22 cellular contexts compared by ENCODE assay signal in the genomic region with DNA sequence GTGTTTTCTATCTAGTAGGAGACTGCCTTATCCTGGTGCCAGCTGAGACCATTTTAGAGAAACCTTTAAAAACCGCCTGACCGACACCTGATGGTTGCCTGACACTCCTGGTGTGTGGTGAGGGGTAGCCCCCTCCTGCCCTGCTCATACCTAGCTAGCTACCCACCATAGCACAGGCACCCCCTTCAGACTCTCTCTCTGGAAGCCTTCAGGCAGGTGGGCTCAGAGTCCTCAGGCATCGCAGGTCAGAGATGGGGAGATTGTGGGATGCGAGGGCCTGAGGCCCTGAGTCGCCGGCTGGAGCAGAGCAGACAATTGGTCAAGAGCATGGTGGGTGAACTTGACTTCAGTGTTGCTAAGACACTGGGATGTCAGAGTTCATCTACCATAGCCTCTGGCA.
"Had no signal": no experiment of that assay in that cellular context is flagged by ENCODE, and none has a peak within 500 bp of the region (broad histone marks: within the 10 kb centered on the region; RNA-seq: fewer than 3 reads in every experiment).

No MANE protein-coding gene starts in this region.

- DNase-seq: activated CD4-positive, alpha-beta memory T cell treated with anti-CD3 and anti-CD28 coated beads, Interleukin-2, amount 10 ng/mL, durations not matched to agents 7 days and 5 days; activated CD4-positive, alpha-beta T cell treated with anti-CD3 and anti-CD28 coated beads, Interleukin-2, amount 10 ng/mL, durations not matched to agents 24 days and 14 days; activated gamma-delta T cell treated with Interleukin-2 at 50 U/mL for 16 hours; activated naive CD4-positive, alpha-beta T cell treated with anti-CD3 and anti-CD28 coated beads, Interleukin-2, amount 50 U/mL, for 16 hours; amniotic stem cell; brain microvascular endothelial cell; caudate nucleus; dermis blood vessel endothelial cell; effector CD8-positive, alpha-beta T cell; midbrain; naive thymus-derived CD4-positive, alpha-beta T cell; psoas muscle; stimulated activated CD4-positive, alpha-beta T cell treated with anti-CD3 and anti-CD28 coated beads, Interleukin-2, amount 100 ng/mL, for 48 hours; stimulated activated naive CD4-positive, alpha-beta T cell treated with Interleukin-2 at 50 U/mL for 16 hours; T-helper 17 cell; T1000; tibial artery; WERI-Rb-1 had no signal

- H3K27me3 ChIP-seq: brain microvascular endothelial cell, hepatocyte, pancreas had no signal

- H3K9me3 ChIP-seq: pancreas, psoas muscle had no signal

- H3K36me3 ChIP-seq: brain microvascular endothelial cell, gastroesophageal sphincter, pancreas, tibial artery, WERI-Rb-1 had no signal

- H3K4me3 ChIP-seq: gastroesophageal sphincter, hepatocyte, pancreas, psoas muscle, SK-N-MC, tibial artery had no signal

- H3K4me1 ChIP-seq: gastroesophageal sphincter, pancreas, psoas muscle, tibial artery had no signal

- H3K27ac ChIP-seq: brain microvascular endothelial cell, gastroesophageal sphincter, hepatocyte, pancreas, psoas muscle, SK-N-MC, tibial artery, WERI-Rb-1 had no signal
